17 cellular contexts compared by ENCODE assay signal in the genomic region with DNA sequence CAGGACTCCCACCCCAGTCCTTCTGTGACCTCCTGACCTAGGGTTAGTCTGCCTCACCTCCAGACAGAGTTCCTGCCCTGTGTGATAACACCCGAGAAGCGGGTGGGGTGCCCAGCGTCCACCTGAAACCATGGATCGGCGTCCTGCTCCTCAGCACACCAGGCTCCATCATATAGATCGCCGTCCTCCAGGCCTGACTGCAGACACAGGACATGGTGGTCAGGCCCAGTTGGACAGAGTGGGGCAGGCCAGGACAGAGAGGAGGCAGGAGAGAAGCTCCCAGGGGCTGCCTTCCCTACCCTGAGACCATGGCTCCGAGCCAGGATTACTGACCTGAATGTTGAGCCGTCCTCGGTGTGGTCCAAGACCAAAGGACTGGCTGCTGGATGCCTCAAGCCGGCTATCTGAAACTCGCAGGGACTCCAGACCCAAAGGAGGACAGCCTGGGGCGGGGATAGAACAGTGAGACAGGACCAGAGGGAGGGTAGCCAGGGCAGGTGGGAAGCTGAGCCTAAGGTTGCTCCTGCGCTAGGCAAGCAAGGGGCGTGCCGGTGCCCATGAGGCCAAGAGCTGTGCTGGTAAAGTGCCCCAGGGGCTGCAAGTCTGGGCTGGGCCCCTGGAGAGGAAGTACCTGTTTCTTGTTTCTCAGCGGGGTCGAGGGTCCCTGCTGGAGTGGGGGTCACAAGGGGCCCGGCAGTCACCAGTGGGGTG. TPM values are rescaled to one million over a fixed set of nuclear protein-coding genes. Genes with fewer than 3 reads are reported as not detected.
DNase-seq lines count a peak whose midpoint lies in the region; ATAC-seq, FAIRE-seq and TF ChIP-seq lines count a peak whose summit lies in the region.
"Had no signal": no experiment of that assay in that cellular context is flagged by ENCODE, and none has a peak within 500 bp of the region (broad histone marks: within the 10 kb centered on the region; RNA-seq: fewer than 3 reads in every experiment).

No MANE protein-coding gene starts in this region.

- peaks cover 54% of the 10 kb centered on the region for H3K36me3 ChIP-seq in NT2/D1 (ENCODE audit: insufficient read depth, insufficient read length, low read length)
- H3K36me3 ChIP-seq in prostate gland = no peaks in the 10 kb centered on the region
- H3K36me3 ChIP-seq: BE2C had no signal

- H3K4me1 Mint-ChIP-seq in naive B cell = peaks cover 23 to 32% (median 29%) of the 10 kb centered on the region in 3 donors
- peaks cover 26% of the 10 kb centered on the region for H3K4me1 Mint-ChIP-seq in type B pancreatic cell (ENCODE audit: unreplicated experiment)

- H3K4me1 ChIP-seq in NT2/D1 (ENCODE audit: insufficient read depth, insufficient read length) (no peaks in the 10 kb centered on the region), prostate gland (replicated peaks) (no peaks in the 10 kb centered on the region)
- H3K4me1 ChIP-seq: BE2C had no signal

- no peak for ATAC-seq in naive B cell (ENCODE audit: low read depth in 2 of 2)

- DNase-seq in GM10248 (ENCODE audit: extremely low spot score) = peak; percentile 19
- no peak for DNase-seq in NT2/D1 (ENCODE audit: low read depth, low spot score)
- DNase-seq in naive B cell = no peak
- no peak for DNase-seq in type B pancreatic cell (ENCODE audit: extremely low spot score, unreplicated experiment)
- DNase-seq in urothelium cell line (ENCODE audit: low spot score) = no peak
- DNase-seq in HUDEP-2 (lab: John Stamatoyannopoulos, UW; ENCODE audit: unreplicated experiment in 76 of 76) = no peak
- no peak for DNase-seq in prostate gland (ENCODE audit: low spot score)
- DNase-seq: BE2C, KBM-7, NCI-H1694 treated with DMSO at 0.1 percent for 48 hours, NCI-H2227 treated with DMSO at 0.1 percent for 48 hours, NCI-H774, SHP77 had no signal

- TF ChIP-seq POLR2A in prostate gland (IDR thresholded peaks at IDR 0.05) = no peak

- H3K27ac ChIP-seq in prostate gland = no peak overlapping the region
- H3K27ac ChIP-seq: SK-N-MC had no signal

- H3K4me3 Mint-ChIP-seq in naive B cell (peak overlapping the region in 7 of 8 donors; percentile 37 to 83 (median 57)), type B pancreatic cell (peak overlapping the region; percentile 34)

- peaks cover 30 to 76% (median 61%) of the 10 kb centered on the region in 3 donors for H3K27me3 Mint-ChIP-seq in naive B cell
- peaks cover 41% of the 10 kb centered on the region for H3K27me3 Mint-ChIP-seq in type B pancreatic cell

- TF ChIP-seq CTCF in GM10248 (IDR thresholded peaks at IDR 0.05; ENCODE audit: control extremely low read depth, extremely low read depth, low read depth, missing control alignments) = no peak
- no peak for TF ChIP-seq CTCF in type B pancreatic cell (conservative IDR thresholded peaks at IDR 0.05)
- TF ChIP-seq CTCF in prostate gland (IDR thresholded peaks at IDR 0.05) = no peak

- H3K9me3 Mint-ChIP-seq in naive B cell (peaks cover 0 to 3% (median 0%) of the 10 kb centered on the region in 7 donors), type B pancreatic cell (peaks cover 4% of the 10 kb centered on the region)

- no peaks in the 10 kb centered on the region for H3K9me3 ChIP-seq in NT2/D1 (ENCODE audit: insufficient read depth, low read length)
- no peaks in the 10 kb centered on the region for H3K9me3 ChIP-seq in prostate gland
- H3K9me3 ChIP-seq: BE2C, HAP-1 had no signal

- 62% methylated on average over 19 of the region's 19 CpGs for WGBS in prostate gland

- peaks cover 16% of the 10 kb centered on the region for H3K27me3 ChIP-seq in NT2/D1 (ENCODE audit: insufficient read depth, insufficient read length)
- H3K27me3 ChIP-seq in prostate gland (replicated peaks; ENCODE audit: insufficient read depth) = no peaks in the 10 kb centered on the region

- H3K9ac ChIP-seq in NT2/D1 (ENCODE audit: insufficient read length, low read depth) = peak overlapping the region; percentile 42

- CTCF ChIA-PET in GM10248 (lab: Yijun Ruan, JAX) = no interaction called here

- FAIRE-seq in urothelium cell line (lab: Jason Lieb, UNC) = no peak

- POLR2A ChIA-PET in GM10248 (lab: Yijun Ruan, JAX) = no interaction called here

- H3K36me3 Mint-ChIP-seq in naive B cell (peaks cover 0 to 6% of the 10 kb centered on the region in 2 donors), type B pancreatic cell (peaks cover 5% of the 10 kb centered on the region)

- H3K4me3 ChIP-seq in NT2/D1 (ENCODE audit: insufficient read length, low read depth) (no peak overlapping the region), prostate gland (no peak overlapping the region)

- H3K27ac Mint-ChIP-seq in naive B cell = peak overlapping the region in 1 of 6 donors; percentile 61
- H3K27ac Mint-ChIP-seq in type B pancreatic cell = no peak overlapping the region
- H3K27ac Mint-ChIP-seq: CD8-positive, alpha-beta memory T cell had no signal

- intact Hi-C loops in prostate gland (cut with DNase I) = no loop called here

RNA-seq across cellular contexts. Expression of a gene that starts 2.2 kb away (rescaled TPM):
- polyA plus RNA-seq in naive B cell (ENCODE audit: low read depth in 6 of 6) = not detected
- 6.6 and 106 TPM in 2 replicates for total RNA-seq in type B pancreatic cell (ENCODE audit: low replicate concordance)
- 10 to 100 TPM in 1 of 2 donors, 1 to 10 TPM in 1; 7.4 to 35.5 TPM for total RNA-seq in prostate gland
- total RNA-seq: RPMI7951 had no signal
- polyA plus RNA-seq: CD8-positive, alpha-beta memory T cell had no signal

RNA-seq across cellular contexts. Expression of a gene that starts 16.5 kb away (rescaled TPM):
- not detected for polyA plus RNA-seq in naive B cell (ENCODE audit: low read depth in 6 of 6)
- total RNA-seq in type B pancreatic cell (ENCODE audit: low replicate concordance) (not detected in 2 replicates), prostate gland (1 to 10 TPM in 1 of 2 donors, not detected in 1; 4.4 TPM)
- total RNA-seq: CD8-positive, alpha-beta memory T cell; RPMI7951 had no signal
- polyA plus RNA-seq: CD8-positive, alpha-beta memory T cell had no signal

RNA-seq across cellular contexts. Expression of a gene that starts 17.9 kb away (rescaled TPM):
- polyA plus RNA-seq in naive B cell (ENCODE audit: low read depth in 6 of 6) = not detected
- total RNA-seq in type B pancreatic cell (ENCODE audit: low replicate concordance) (not detected in 2 replicates), prostate gland (not detected)
- total RNA-seq: CD8-positive, alpha-beta memory T cell; RPMI7951 had no signal
- polyA plus RNA-seq: CD8-positive, alpha-beta memory T cell had no signal

RNA-seq across cellular contexts. Expression of a gene that starts 42.2 kb away (rescaled TPM):
- 10 to 100 TPM; 16.6 to 38.4 (median 22.5) TPM for polyA plus RNA-seq in naive B cell (ENCODE audit: low read depth in 6 of 6)
- total RNA-seq in type B pancreatic cell (ENCODE audit: low replicate concordance) (47.5 and 79.6 TPM in 2 replicates), prostate gland (10 to 100 TPM; 54.8 to 58.1 TPM)

RNA-seq across cellular contexts. Expression of a gene that starts 42.3 kb away (rescaled TPM):
- polyA plus RNA-seq in naive B cell (ENCODE audit: low read depth in 6 of 6) = 10 to 100 TPM; 23.2 to 36.6 (median 29.1) TPM
- total RNA-seq in type B pancreatic cell (ENCODE audit: low replicate concordance) = 31.8 and 49.9 TPM in 2 replicates
- total RNA-seq in prostate gland = 10 to 100 TPM; 27.5 to 37.3 TPM
